ENCODE assay signal across 11 cellular contexts in the genomic region with DNA sequence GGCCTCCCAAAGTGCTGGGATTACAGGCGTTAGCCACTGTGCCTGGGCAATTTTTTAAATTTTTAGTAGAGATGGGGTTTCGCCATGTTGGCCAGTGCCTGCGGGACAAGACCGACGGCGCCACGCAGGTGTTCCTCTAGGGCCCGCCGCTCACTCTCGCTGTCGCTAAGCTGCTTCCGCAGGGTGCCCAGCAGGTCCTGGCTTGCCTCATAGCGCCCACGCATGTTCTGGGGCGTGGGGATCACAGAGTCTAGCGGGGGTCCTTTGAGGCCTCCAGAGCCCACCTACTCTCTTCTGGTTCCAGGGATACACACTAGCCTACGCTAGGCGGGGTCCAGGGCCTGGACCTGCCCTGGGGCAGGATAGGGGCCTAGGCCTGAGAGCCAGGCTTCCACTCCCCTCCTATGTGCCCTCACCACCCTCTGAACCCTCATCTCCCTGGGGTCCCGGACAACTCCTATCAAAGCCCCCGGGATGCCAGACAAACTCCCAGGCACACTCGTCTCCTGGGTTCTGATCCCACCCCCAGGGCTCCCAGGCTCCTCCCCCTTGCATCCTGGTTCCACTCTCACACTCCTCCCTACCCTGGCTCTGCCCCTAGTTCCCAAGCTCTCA. TPM values are rescaled to one million over a fixed set of nuclear protein-coding genes. Genes with fewer than 3 reads are reported as not detected.
DNase-seq lines count a peak whose midpoint lies in the region; ATAC-seq, FAIRE-seq and TF ChIP-seq lines count a peak whose summit lies in the region.
"Not testable (repeated sequence)": the region's sequence is repeated elsewhere in the genome, so short reads cannot be mapped to it uniquely, and the experiment has no call there.
"Had no signal": no experiment of that assay in that cellular context is flagged by ENCODE, and none has a peak within 500 bp of the region (broad histone marks: within the 10 kb centered on the region; RNA-seq: fewer than 3 reads in every experiment).

No MANE protein-coding gene starts in this region.

- not testable (repeated sequence) for H3K9me3 Mint-ChIP-seq in activated CD8-positive, alpha-beta T cell treated with anti-CD3 and anti-CD28 coated beads for 36 hours; endodermal cell; neural progenitor cell

- POLR2A ChIA-PET in activated CD8-positive, alpha-beta T cell treated with anti-CD3 and anti-CD28 coated beads for 36 hours (lab: Charles Lee): not testable (repeated sequence)

- not testable (repeated sequence) for H3K27ac ChIP-seq in adrenal gland; endodermal cell (ENCODE audit: low read depth, low read length); kidney (ENCODE audit: low read depth in 2 of 2, low read length in 2 of 2); neural progenitor cell

- CTCF ChIA-PET in activated CD8-positive, alpha-beta T cell treated with anti-CD3 and anti-CD28 coated beads for 36 hours (lab: Charles Lee): interaction anchor here (1.2 kb wide), 1 partner anchor 15 kb away, joined by 4 read pairs; no protein-coding TSS in a partner anchor

- H3K27me3 Mint-ChIP-seq in activated CD8-positive, alpha-beta T cell treated with anti-CD3 and anti-CD28 coated beads for 36 hours; endodermal cell (ENCODE audit: insufficient read depth); neural progenitor cell (ENCODE audit: insufficient read depth, low read depth): not testable (repeated sequence)

- H3F3A ChIP-seq in neural progenitor cell (ENCODE audit: low read depth): not testable (repeated sequence)

- TF ChIP-seq CTCF in activated CD8-positive, alpha-beta T cell treated with anti-CD3 and anti-CD28 coated beads for 36 hours (IDR thresholded peaks at IDR 0.05); adrenal gland (IDR thresholded peaks at IDR 0.05); endodermal cell (conservative IDR thresholded peaks at IDR 0.05); kidney (IDR thresholded peaks at IDR 0.05; ENCODE audit: borderline replicate concordance, extremely low read depth, insufficient read depth); neural progenitor cell (IDR thresholded peaks at IDR 0.05): not testable (repeated sequence)

- not testable (repeated sequence) for H3K4me1 Mint-ChIP-seq in activated CD8-positive, alpha-beta T cell treated with anti-CD3 and anti-CD28 coated beads for 36 hours (ENCODE audit: low read depth); endodermal cell
- H3K4me1 Mint-ChIP-seq in neural progenitor cell: peaks cover 11% of the 10 kb centered on the region

- H3K36me3 ChIP-seq in H7 (replicated peaks; ENCODE audit: control insufficient read depth, insufficient read depth, low read length) (peaks cover 24% of the 10 kb centered on the region), adrenal gland (replicated peaks in 1 of 2) (peaks cover 0 to 88% of the 10 kb centered on the region in 2 donors), endodermal cell (ENCODE audit: control insufficient read depth, insufficient read depth, low read length) (peaks cover 48% of the 10 kb centered on the region), kidney (ENCODE audit: control insufficient read depth in 1 of 2, insufficient read depth in 2 of 2, low read length in 2 of 2) (peaks cover 47 to 65% of the 10 kb centered on the region in 2 donors)
- H3K36me3 ChIP-seq in neural progenitor cell: not testable (repeated sequence)

- H3K4me1 ChIP-seq in adrenal gland (replicated peaks in 1 of 2); endodermal cell (ENCODE audit: control insufficient read depth, insufficient read depth, low read length); kidney (ENCODE audit: control insufficient read depth in 1 of 2, insufficient read depth in 1 of 2, low read depth in 1 of 2, low read length in 2 of 2); neural progenitor cell: not testable (repeated sequence)

- H2AFZ ChIP-seq in neural progenitor cell (replicated peaks): not testable (repeated sequence)

- peaks cover 25% of the 10 kb centered on the region for H3K36me3 Mint-ChIP-seq in activated CD8-positive, alpha-beta T cell treated with anti-CD3 and anti-CD28 coated beads for 36 hours (ENCODE audit: low read depth)
- H3K36me3 Mint-ChIP-seq in endodermal cell (ENCODE audit: low read depth) (peaks cover 86% of the 10 kb centered on the region), neural progenitor cell (peaks cover 59% of the 10 kb centered on the region)

- not testable (repeated sequence) for H3K27ac Mint-ChIP-seq in activated CD8-positive, alpha-beta T cell treated with anti-CD3 and anti-CD28 coated beads for 36 hours
- H3K27ac Mint-ChIP-seq in endodermal cell (peak overlapping the region; percentile 38), neural progenitor cell (peak overlapping the region; percentile 58)

- DNase-seq in H7 (peak; percentile 67), adrenal gland (peak; percentile 2 to 57 (median 29)), endodermal cell (peak; percentile 79), kidney (peak; percentile 83)
- DNase-seq in activated CD8-positive, alpha-beta T cell treated with anti-CD3 and anti-CD28 coated beads for 36 hours: peak; percentile 1
- DNase-seq in neural progenitor cell (ENCODE audit: low spot score): not testable (repeated sequence)
- peak; percentile 23 for DNase-seq in stimulated activated CD8-positive, alpha-beta memory T cell treated with anti-CD3 and anti-CD28 coated beads, Interleukin-4, amount 100 ng/mL, for 48 hours

- H3K4me3 Mint-ChIP-seq in activated CD8-positive, alpha-beta T cell treated with anti-CD3 and anti-CD28 coated beads for 36 hours; endodermal cell: not testable (repeated sequence)
- H3K4me3 Mint-ChIP-seq in neural progenitor cell: peak overlapping the region; percentile 11

- H3K4me2 ChIP-seq in neural progenitor cell: not testable (repeated sequence)

- H3K9me3 ChIP-seq in adrenal gland (replicated peaks in 1 of 3); endodermal cell (ENCODE audit: control insufficient read depth, low read length); kidney (ENCODE audit: control insufficient read depth in 1 of 2, low read length in 2 of 2); neural progenitor cell (ENCODE audit: low read depth): not testable (repeated sequence)

- not testable (repeated sequence) for H3K27me3 ChIP-seq in H7 (ENCODE audit: control insufficient read depth, insufficient read depth, low read length); adrenal gland; endodermal cell (ENCODE audit: control insufficient read depth, insufficient read depth, low read length, poor library complexity, severe bottlenecking); neural progenitor cell

- not testable (repeated sequence) for ATAC-seq in activated CD8-positive, alpha-beta T cell treated with anti-CD3 and anti-CD28 coated beads for 36 hours

- H3K4me3 ChIP-seq in H7 (ENCODE audit: insufficient read depth, low read depth, low read length); adrenal gland; endodermal cell (ENCODE audit: low read length); kidney (ENCODE audit: low read length in 2 of 2); neural progenitor cell: not testable (repeated sequence)

- not testable (repeated sequence) for H4K20me1 ChIP-seq in neural progenitor cell (ENCODE audit: low read depth)

- WGBS in adrenal gland, 4 donors: 91 to 96% (median 95%) methylated on average over 21 of the region's 21 CpGs
- WGBS in endodermal cell (ENCODE audit: insufficient coverage in 1 of 2, insufficient read length in 1 of 2), 2 experiments: 95% methylated on average over 21 of the region's 21 CpGs

- not testable (repeated sequence) for FAIRE-seq in kidney (lab: Jason Lieb, UNC)

- H3K9ac ChIP-seq in endodermal cell (ENCODE audit: extremely low read depth, low read length, poor library complexity, severe bottlenecking); kidney (ENCODE audit: low read length in 2 of 2); neural progenitor cell: not testable (repeated sequence)

- H3K79me2 ChIP-seq in neural progenitor cell (ENCODE audit: low read depth): not testable (repeated sequence)

- TF ChIP-seq POLR2A in adrenal gland (IDR thresholded peaks at IDR 0.05): not testable (repeated sequence)

- intact Hi-C loops in activated CD8-positive, alpha-beta T cell treated with anti-CD3 and anti-CD28 coated beads for 36 hours (cut with micrococcal nuclease); adrenal gland (cut with DNase I); kidney (cut with DNase I): not testable (repeated sequence)

RNA-seq across cellular contexts. Expression of a gene that starts 16.7 kb away (rescaled TPM):
- 6.8 and 14.4 TPM in 2 replicates for total RNA-seq in H7 (2014; rRNA removed; shearing (Covaris generic))
- 1 to 10 TPM; 2.8 to 3.1 TPM for total RNA-seq in activated CD8-positive, alpha-beta T cell treated with anti-CD3 and anti-CD28 coated beads for 36 hours
- total RNA-seq in adrenal gland (100 to 1,000 TPM in 4 of 8 donors, 10 to 100 TPM in 4; 46.4 to 205 (median 111) TPM), endodermal cell (10 to 100 TPM; 39.2 to 42.5 TPM), kidney (56.3 TPM), neural progenitor cell (ENCODE audit: low replicate concordance) (54.9 and 69.9 TPM in 2 replicates)
- polyA plus RNA-seq in adrenal gland (100 to 1,000 TPM in 1 of 3 donors, 10 to 100 TPM in 1, 1 to 10 TPM in 1; 7.9 to 185 (median 25.8) TPM), kidney (ENCODE audit: insufficient read depth, low read depth, low replicate concordance) (8.0 TPM)
- 37.2 TPM for polyA plus RNA-seq in endodermal cell (2013, experiment 1 of 2)
- 29.5 TPM for polyA plus RNA-seq in endodermal cell (2013, experiment 2 of 2)

RNA-seq across cellular contexts. Expression of a gene that starts 36.7 kb away (rescaled TPM):
- total RNA-seq in H7 (2014; rRNA removed; shearing (Covaris generic)): under 0.01 TPM in 2 replicates
- total RNA-seq in activated CD8-positive, alpha-beta T cell treated with anti-CD3 and anti-CD28 coated beads for 36 hours: 1,000 to 10,000 TPM in 1 of 2 experiments, 100 to 1,000 TPM in 1; 820 to 1,043 TPM
- total RNA-seq in adrenal gland: 1,000 to 10,000 TPM in 3 of 8 donors, 100 to 1,000 TPM in 1, under 1 TPM in 3, not detected in 1; under 0.01 to 2,119 (median 890) TPM
- not detected for polyA plus RNA-seq in adrenal gland
- total RNA-seq in endodermal cell: 1,000 to 10,000 TPM; 2,483 to 3,611 TPM
- 11,872 TPM for polyA plus RNA-seq in endodermal cell (2013, experiment 1 of 2)
- 14,577 TPM for polyA plus RNA-seq in endodermal cell (2013, experiment 2 of 2)
- total RNA-seq in kidney: 8,605 TPM
- 26.8 TPM for polyA plus RNA-seq in kidney (ENCODE audit: insufficient read depth, low read depth, low replicate concordance)
- under 0.01 TPM in 2 replicates for total RNA-seq in neural progenitor cell (ENCODE audit: low replicate concordance)
- polyA plus RNA-seq: AG04450, cardiac muscle cell, hepatocyte, small intestine had no signal
